ENCODE assay signal across 8 cellular contexts in genomic region chr11:57456960-57457642, GRCh38. TPM values are rescaled to one million over a fixed set of nuclear protein-coding genes. Genes with fewer than 3 reads are reported as not detected.
DNase-seq lines count a peak whose midpoint lies in the region; ATAC-seq, FAIRE-seq and TF ChIP-seq lines count a peak whose summit lies in the region.

No MANE protein-coding gene starts in this region.

- TF ChIP-seq CTCF in AG04449 (IDR thresholded peaks at IDR 0.05; ENCODE audit: insufficient read depth, low read length, missing control alignments) (peak; percentile 98), choroid plexus epithelial cell (conservative IDR thresholded peaks at IDR 0.05; ENCODE audit: low read depth, low read length) (peak; percentile 96), HepG2 (CRISPR knock-in tag; IDR thresholded peaks at IDR 0.05) (peak; percentile 97)

- TF ChIP-seq POLR2A in HepG2 (IDR thresholded peaks at IDR 0.05; ENCODE audit: insufficient read depth in 1 of 2, low read depth in 2 of 2, low read length in 2 of 2): no peak

- peak; percentile 87 for FAIRE-seq in HepG2 (lab: Jason Lieb, UNC)

- DNase-seq in AG04449 (ENCODE audit: low read depth, low spot score): no peak
- peak; percentile 80 for DNase-seq in NCI-H226
- peak; percentile 57 to 70 for DNase-seq in activated CD4-positive, alpha-beta T cell treated with anti-CD3 and anti-CD28 coated beads for 4 hours
- peak; percentile 88 for DNase-seq in choroid plexus epithelial cell (ENCODE audit: low read depth)
- peak; percentile 82 for DNase-seq in HepG2 (ENCODE audit: low spot score)
- peak; percentile 25 to 64 (median 47) for DNase-seq in stimulated activated CD4-positive, alpha-beta T cell treated with anti-CD3 and anti-CD28 coated beads, TNF-alpha, amount 100 ng/mL, for 1 hour (ENCODE audit: low read depth in 3 of 3, low spot score in 1 of 3)

- peak overlapping the region; percentile 96 for H3K4me2 ChIP-seq in HepG2 (ENCODE audit: low read depth, low read length)

- POLR2A ChIA-PET in AG04449 (lab: Yijun Ruan, JAX): no interaction called here
- POLR2A ChIA-PET in HepG2 (lab: Yijun Ruan, JAX): interaction anchor here (0.6 to 3.6 kb wide), 8 partner anchors 15 to 184 kb away, joined by 3 to 13 read pairs (median 8); partner anchors contain the start of gene SLC43A1

- H2AFZ ChIP-seq in HepG2 (ENCODE audit: low read length): no peak overlapping the region

- no TSS peak for BruUV-seq in HepG2 (replicated peaks; lab: Mats Ljungman, UMichigan)

- no peaks in the 10 kb centered on the region for H3K79me2 ChIP-seq in HepG2 (ENCODE audit: insufficient read depth, low read length)

- H3K36me3 ChIP-seq in HepG2 (replicated peaks in 1 of 2; ENCODE audit: control insufficient read depth in 1 of 2, insufficient read depth in 2 of 2, low read length in 2 of 2): no peaks in the 10 kb centered on the region

- H3K27me3 ChIP-seq in HepG2 (ENCODE audit: control insufficient read depth in 1 of 2, insufficient read depth in 2 of 2, low read length in 2 of 2): peaks cover 3 to 14% of the 10 kb centered on the region in 2 experiments; a peak in 4 of 5 replicates

- intact Hi-C loops in HepG2 (cut with micrococcal nuclease; ENCODE audit: unreplicated experiment): loop anchor here (1.0 kb wide), 4 partner anchors 70 to 184 kb away; partner anchors contain the start of gene UBE2L6

- H4K20me1 ChIP-seq in HepG2 (ENCODE audit: insufficient read depth, low read length): no peaks in the 10 kb centered on the region

- CTCF ChIA-PET in AG04449 (lab: Yijun Ruan, JAX) (interaction anchor here (0.8 to 11.8 kb wide), 50 partner anchors 7 to 1056 kb away, joined by 3 to 400 read pairs (median 5); partner anchors contain the start of genes P2RX3, SERPING1, SLC43A1 and SLC43A3), HepG2 (lab: Yijun Ruan, JAX; ENCODE audit: low intra/inter-chr PET ratio, low total read pairs) (interaction anchor here (1.2 to 3.9 kb wide), 8 partner anchors 23 to 1057 kb away, joined by 3 to 26 read pairs (median 4); no protein-coding TSS in a partner anchor)

- TF ChIP-seq RAD21 in HepG2 (CRISPR knock-in tag; IDR thresholded peaks at IDR 0.05): peak; percentile 94

- H3K4me1 ChIP-seq in HepG2 (ENCODE audit: insufficient read depth, low read length): peaks cover 72% of the 10 kb centered on the region

- WGBS in HepG2 (ENCODE audit: low lambda C conversion rate): 47% methylated on average over 17 of the region's 19 CpGs

- H3K9me3 ChIP-seq in HepG2 (ENCODE audit: low read length): no peaks in the 10 kb centered on the region

- in situ Hi-C loops in HepG2 (cut with HindIII; ENCODE audit: extremely low pct_ligation_motif_present, low pct_unique_long_range_greater_than_20kb): loop anchor here (5.0 to 10.0 kb wide), 2 partner anchors 110 to 188 kb away; partner anchors contain the start of gene YPEL4

- peak; percentile 62 for ATAC-seq in GM18517 (IDR thresholded peaks at IDR 0.05; ENCODE audit: unreplicated experiment)
- peak; percentile 42 for ATAC-seq in HG03097 (IDR thresholded peaks at IDR 0.05; ENCODE audit: low FRiP score, unreplicated experiment)
- peak; percentile 62 for ATAC-seq in HepG2

- TF ChIP-seq EP300 in HepG2 (IDR thresholded peaks at IDR 0.05; ENCODE audit: low read depth in 2 of 2, low read length in 2 of 2) (no peak), HepG2 (CRISPR knock-in tag; IDR thresholded peaks at IDR 0.05; ENCODE audit: borderline replicate concordance) (no peak)

- H3K9ac ChIP-seq in HepG2 (ENCODE audit: insufficient read depth, low read depth, low read length): no peak overlapping the region; the same call in 1 of the 2 replicates

- peak overlapping the region; percentile 49 for H3K27ac ChIP-seq in HepG2 (ENCODE audit: extremely low read length, insufficient read depth, low read length)

- H3K4me3 ChIP-seq in AG04449 (ENCODE audit: low read depth, low read length): peak overlapping the region; percentile 25; the same call in 1 of the 2 replicates
- no peak overlapping the region for H3K4me3 ChIP-seq in choroid plexus epithelial cell (ENCODE audit: low read depth, low read length)
- H3K4me3 ChIP-seq in HepG2 (replicated peaks in 1 of 3; ENCODE audit: insufficient read depth in 1 of 3, low read depth in 2 of 3, low read length in 3 of 3): peak overlapping the region; percentile 57 to 75 (median 66); a peak in 3 of 6 replicates

RNA-seq across cellular contexts. Expression of gene RTN4RL2, which starts 3.2 kb away (rescaled TPM):
- 0.45 and 1.3 TPM in 2 replicates for total RNA-seq in HepG2 (2016; rRNA removed; fragmentation: Illumina TruSeq; extraction: Trizol)
- total RNA-seq in HepG2 (2016; cell fraction: cytosol; rRNA removed; fragmentation: Illumina TruSeq; extraction: Trizol; ENCODE audit: low read depth): 0.71 and 0.79 TPM in 2 replicates
- 0.42 and 0.91 TPM in 2 replicates for total RNA-seq in HepG2 (2016; cell fraction: insoluble cytoplasmic fraction; rRNA removed; fragmentation: Illumina TruSeq; extraction: Trizol)
- 1.1 and 1.2 TPM in 2 replicates for total RNA-seq in HepG2 (2016; cell fraction: membrane; rRNA removed; fragmentation: Illumina TruSeq; extraction: Trizol)
- 1.8 and 2.1 TPM in 2 replicates for total RNA-seq in HepG2 (2016; cell fraction: nucleus; rRNA removed; fragmentation: Illumina TruSeq; extraction: Trizol)
- 4.3 and 8.4 TPM in 2 replicates for polyA plus RNA-seq in HepG2 (2011; rRNA removed)
- polyA plus RNA-seq in HepG2 (2011; cell fraction: cytosol; rRNA removed): 3.6 and 3.9 TPM in 2 replicates
- polyA plus RNA-seq in HepG2 (2011; cell fraction: nucleus; rRNA removed): 10.4 and 14.9 TPM in 2 replicates
- polyA plus RNA-seq in HepG2 (2012): 14.7 and 15.9 TPM in 2 replicates
- 1.8 and 2.1 TPM in 2 replicates for polyA plus RNA-seq in HepG2 (2016; cell fraction: cytosol; fragmentation: Illumina TruSeq; extraction: Trizol; ENCODE audit: low read depth)
- 1.9 and 2.5 TPM in 2 replicates for polyA plus RNA-seq in HepG2 (2016; cell fraction: insoluble cytoplasmic fraction; fragmentation: Illumina TruSeq; extraction: Trizol; ENCODE audit: low read depth)
- polyA plus RNA-seq in HepG2 (2016; cell fraction: membrane; fragmentation: Illumina TruSeq; extraction: Trizol; ENCODE audit: low read depth): 2.8 and 3.5 TPM in 2 replicates
- polyA plus RNA-seq in HepG2 (2016; cell fraction: nucleus; fragmentation: Illumina TruSeq; extraction: Trizol; ENCODE audit: insufficient read depth, low read depth): 5.0 and 7.0 TPM in 2 replicates
- 0.72 and 4.8 TPM in 2 replicates for polyA minus RNA-seq in HepG2 (2011; rRNA and poly(A)+ RNA removed; ENCODE audit: low replicate concordance)
- 4.1 and 11.0 TPM in 2 replicates for polyA minus RNA-seq in HepG2 (2011; cell fraction: cytosol; rRNA and poly(A)+ RNA removed)
- 2.3 and 3.7 TPM in 2 replicates for polyA minus RNA-seq in HepG2 (2011; cell fraction: nucleus; rRNA and poly(A)+ RNA removed)

RNA-seq across cellular contexts. Expression of gene SLC43A3, which starts 30.2 kb away (rescaled TPM):
- total RNA-seq in HepG2 (2016; rRNA removed; fragmentation: Illumina TruSeq; extraction: Trizol): not detected in 2 replicates
- not detected in 2 replicates for total RNA-seq in HepG2 (2016; cell fraction: cytosol; rRNA removed; fragmentation: Illumina TruSeq; extraction: Trizol; ENCODE audit: low read depth)
- total RNA-seq in HepG2 (2016; cell fraction: insoluble cytoplasmic fraction; rRNA removed; fragmentation: Illumina TruSeq; extraction: Trizol): not detected in 2 replicates
- total RNA-seq in HepG2 (2016; cell fraction: membrane; rRNA removed; fragmentation: Illumina TruSeq; extraction: Trizol): not detected in 2 replicates
- 0.31 TPM in 1 of 2 replicates, not detected in the other for total RNA-seq in HepG2 (2016; cell fraction: nucleus; rRNA removed; fragmentation: Illumina TruSeq; extraction: Trizol)
- 2.6 and 4.2 TPM in 2 replicates for polyA plus RNA-seq in HepG2 (2011; rRNA removed)
- 1.4 and 3.7 TPM in 2 replicates for polyA plus RNA-seq in HepG2 (2011; cell fraction: cytosol; rRNA removed)
- polyA plus RNA-seq in HepG2 (2011; cell fraction: nucleus; rRNA removed): 3.4 and 4.2 TPM in 2 replicates
- 1.4 and 2.2 TPM in 2 replicates for polyA plus RNA-seq in HepG2 (2012)
- polyA plus RNA-seq in HepG2 (2016; cell fraction: cytosol; fragmentation: Illumina TruSeq; extraction: Trizol; ENCODE audit: low read depth): not detected in 2 replicates
- polyA plus RNA-seq in HepG2 (2016; cell fraction: insoluble cytoplasmic fraction; fragmentation: Illumina TruSeq; extraction: Trizol; ENCODE audit: low read depth): not detected in 2 replicates
- polyA plus RNA-seq in HepG2 (2016; cell fraction: membrane; fragmentation: Illumina TruSeq; extraction: Trizol; ENCODE audit: low read depth): not detected in 2 replicates
- not detected in 2 replicates for polyA plus RNA-seq in HepG2 (2016; cell fraction: nucleus; fragmentation: Illumina TruSeq; extraction: Trizol; ENCODE audit: insufficient read depth, low read depth)
- 1.7 and 3.0 TPM in 2 replicates for polyA minus RNA-seq in HepG2 (2011; rRNA and poly(A)+ RNA removed; ENCODE audit: low replicate concordance)
- 2.6 TPM in 1 of 2 replicates, not detected in the other for polyA minus RNA-seq in HepG2 (2011; cell fraction: cytosol; rRNA and poly(A)+ RNA removed)
- polyA minus RNA-seq in HepG2 (2011; cell fraction: nucleus; rRNA and poly(A)+ RNA removed): 1.4 and 2.9 TPM in 2 replicates

RNA-seq across cellular contexts. Expression of gene SLC43A1, which starts 58.4 kb away (rescaled TPM):
- total RNA-seq in HepG2 (2016; rRNA removed; fragmentation: Illumina TruSeq; extraction: Trizol): 40.0 and 72.3 TPM in 2 replicates
- total RNA-seq in HepG2 (2016; cell fraction: cytosol; rRNA removed; fragmentation: Illumina TruSeq; extraction: Trizol; ENCODE audit: low read depth): 44.5 and 47.1 TPM in 2 replicates
- total RNA-seq in HepG2 (2016; cell fraction: insoluble cytoplasmic fraction; rRNA removed; fragmentation: Illumina TruSeq; extraction: Trizol): 32.3 and 72.1 TPM in 2 replicates
- total RNA-seq in HepG2 (2016; cell fraction: membrane; rRNA removed; fragmentation: Illumina TruSeq; extraction: Trizol): 63.3 and 69.6 TPM in 2 replicates
- 64.1 and 81.7 TPM in 2 replicates for total RNA-seq in HepG2 (2016; cell fraction: nucleus; rRNA removed; fragmentation: Illumina TruSeq; extraction: Trizol)
- polyA plus RNA-seq in HepG2 (2011; rRNA removed): 87.6 and 124 TPM in 2 replicates
- 96.8 and 105 TPM in 2 replicates for polyA plus RNA-seq in HepG2 (2011; cell fraction: cytosol; rRNA removed)
- polyA plus RNA-seq in HepG2 (2011; cell fraction: nucleus; rRNA removed): 190 and 210 TPM in 2 replicates
- polyA plus RNA-seq in HepG2 (2012): 61.9 and 91.6 TPM in 2 replicates
- 41.6 and 44.0 TPM in 2 replicates for polyA plus RNA-seq in HepG2 (2016; cell fraction: cytosol; fragmentation: Illumina TruSeq; extraction: Trizol; ENCODE audit: low read depth)
- 33.2 and 41.2 TPM in 2 replicates for polyA plus RNA-seq in HepG2 (2016; cell fraction: insoluble cytoplasmic fraction; fragmentation: Illumina TruSeq; extraction: Trizol; ENCODE audit: low read depth)
- 58.0 and 63.5 TPM in 2 replicates for polyA plus RNA-seq in HepG2 (2016; cell fraction: membrane; fragmentation: Illumina TruSeq; extraction: Trizol; ENCODE audit: low read depth)
- polyA plus RNA-seq in HepG2 (2016; cell fraction: nucleus; fragmentation: Illumina TruSeq; extraction: Trizol; ENCODE audit: insufficient read depth, low read depth): 111 TPM in 2 replicates
- polyA minus RNA-seq in HepG2 (2011; rRNA and poly(A)+ RNA removed; ENCODE audit: low replicate concordance): 1.5 and 247 TPM in 2 replicates
- 58.2 and 68.6 TPM in 2 replicates for polyA minus RNA-seq in HepG2 (2011; cell fraction: cytosol; rRNA and poly(A)+ RNA removed)
- polyA minus RNA-seq in HepG2 (2011; cell fraction: nucleus; rRNA and poly(A)+ RNA removed): 75.4 and 86.5 TPM in 2 replicates
